In genomic region chr6:15987569-15987968, GRCh38 we compare ENCODE assay signal across 2 cellular contexts.
A peak's percentile ranks its signal among the peaks of the same experiment; 100 is the strongest.
TF ChIP-seq lines count a peak whose summit lies in the region.

No MANE protein-coding gene starts in this region.

TF ChIP-seq in neural cell, 6 proteins besides CTCF, POLR2A, EP300 and RAD21 (continued from another document):
- TF ChIP-seq, protein P1, sequence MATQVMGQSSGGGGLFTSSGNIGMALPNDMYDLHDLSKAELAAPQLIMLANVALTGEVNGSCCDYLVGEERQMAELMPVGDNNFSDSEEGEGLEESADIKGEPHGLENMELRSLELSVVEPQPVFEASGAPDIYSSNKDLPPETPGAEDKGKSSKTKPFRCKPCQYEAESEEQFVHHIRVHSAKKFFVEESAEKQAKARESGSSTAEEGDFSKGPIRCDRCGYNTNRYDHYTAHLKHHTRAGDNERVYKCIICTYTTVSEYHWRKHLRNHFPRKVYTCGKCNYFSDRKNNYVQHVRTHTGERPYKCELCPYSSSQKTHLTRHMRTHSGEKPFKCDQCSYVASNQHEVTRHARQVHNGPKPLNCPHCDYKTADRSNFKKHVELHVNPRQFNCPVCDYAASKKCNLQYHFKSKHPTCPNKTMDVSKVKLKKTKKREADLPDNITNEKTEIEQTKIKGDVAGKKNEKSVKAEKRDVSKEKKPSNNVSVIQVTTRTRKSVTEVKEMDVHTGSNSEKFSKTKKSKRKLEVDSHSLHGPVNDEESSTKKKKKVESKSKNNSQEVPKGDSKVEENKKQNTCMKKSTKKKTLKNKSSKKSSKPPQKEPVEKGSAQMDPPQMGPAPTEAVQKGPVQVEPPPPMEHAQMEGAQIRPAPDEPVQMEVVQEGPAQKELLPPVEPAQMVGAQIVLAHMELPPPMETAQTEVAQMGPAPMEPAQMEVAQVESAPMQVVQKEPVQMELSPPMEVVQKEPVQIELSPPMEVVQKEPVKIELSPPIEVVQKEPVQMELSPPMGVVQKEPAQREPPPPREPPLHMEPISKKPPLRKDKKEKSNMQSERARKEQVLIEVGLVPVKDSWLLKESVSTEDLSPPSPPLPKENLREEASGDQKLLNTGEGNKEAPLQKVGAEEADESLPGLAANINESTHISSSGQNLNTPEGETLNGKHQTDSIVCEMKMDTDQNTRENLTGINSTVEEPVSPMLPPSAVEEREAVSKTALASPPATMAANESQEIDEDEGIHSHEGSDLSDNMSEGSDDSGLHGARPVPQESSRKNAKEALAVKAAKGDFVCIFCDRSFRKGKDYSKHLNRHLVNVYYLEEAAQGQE (IDR thresholded peaks at IDR 0.05; ENCODE audit: borderline replicate concordance): peak; percentile 72
- TF ChIP-seq MXI1 (conservative IDR thresholded peaks at IDR 0.05; ENCODE audit: poor library complexity, severe bottlenecking): peak; percentile 41
- peak; percentile 58 for TF ChIP-seq POLR2AphosphoS5 (IDR thresholded peaks at IDR 0.05)

TF ChIP-seq in WTC11, 78 proteins besides CTCF, POLR2A, EP300 and RAD21 (continued from another document):
- TF ChIP-seq AR (CRISPR knock-in tag; IDR thresholded peaks at IDR 0.05) (no peak), GTF2I (CRISPR knock-in tag; conservative IDR thresholded peaks at IDR 0.05) (no peak), NR3C1 (CRISPR knock-in tag; conservative IDR thresholded peaks at IDR 0.05; ENCODE audit: low read depth) (no peak), KAT7 (CRISPR knock-in tag; IDR thresholded peaks at IDR 0.05; ENCODE audit: borderline replicate concordance) (no peak), ETV6 (CRISPR knock-in tag; IDR thresholded peaks at IDR 0.05) (no peak)
- TF ChIP-seq, protein P2, sequence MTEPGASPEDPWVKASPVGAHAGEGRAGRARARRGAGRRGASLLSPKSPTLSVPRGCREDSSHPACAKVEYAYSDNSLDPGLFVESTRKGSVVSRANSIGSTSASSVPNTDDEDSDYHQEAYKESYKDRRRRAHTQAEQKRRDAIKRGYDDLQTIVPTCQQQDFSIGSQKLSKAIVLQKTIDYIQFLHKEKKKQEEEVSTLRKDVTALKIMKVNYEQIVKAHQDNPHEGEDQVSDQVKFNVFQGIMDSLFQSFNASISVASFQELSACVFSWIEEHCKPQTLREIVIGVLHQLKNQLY (CRISPR knock-in tag; IDR thresholded peaks at IDR 0.05): no peak
- TF ChIP-seq, protein P3, sequence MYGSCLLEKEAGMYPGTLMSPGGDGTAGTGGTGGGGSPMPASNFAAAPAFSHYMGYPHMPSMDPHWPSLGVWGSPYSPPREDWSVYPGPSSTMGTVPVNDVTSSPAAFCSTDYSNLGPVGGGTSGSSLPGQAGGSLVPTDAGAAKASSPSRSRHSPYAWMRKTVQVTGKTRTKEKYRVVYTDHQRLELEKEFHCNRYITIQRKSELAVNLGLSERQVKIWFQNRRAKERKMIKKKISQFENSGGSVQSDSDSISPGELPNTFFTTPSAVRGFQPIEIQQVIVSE (CRISPR knock-in tag; IDR thresholded peaks at IDR 0.05; ENCODE audit: borderline replicate concordance): no peak
